Comparison of ENCODE assay signal across 23 cellular contexts in genomic region chr18:51941999-51942398, GRCh38.
"Had no signal": no experiment of that assay in that cellular context is flagged by ENCODE, and none has a peak within 500 bp of the region (broad histone marks: within the 10 kb centered on the region; RNA-seq: fewer than 3 reads in every experiment).

No MANE protein-coding gene starts in this region.

- H3K9me3 ChIP-seq: neutrophil, right lobe of liver, testis, vagina had no signal

- H3K27ac ChIP-seq: coronary artery, heart left ventricle, neutrophil, parathyroid adenoma, right lobe of liver, skin epidermis, testis, vagina had no signal

- H3K27me3 ChIP-seq: heart left ventricle, neutrophil, right lobe of liver, testis, vagina had no signal

- ATAC-seq: activated naive CD8-positive, alpha-beta T cell treated with anti-CD3 and anti-CD28 coated beads, Interleukin-2, amount 50 U/mL, for 24 hours; heart left ventricle; left cardiac atrium; right lobe of liver had no signal

- H3K4me3 ChIP-seq: coronary artery, heart left ventricle, right lobe of liver, skin epidermis, testis, vagina had no signal

- H3K36me3 Mint-ChIP-seq: activated CD4-positive, alpha-beta memory T cell treated with anti-CD3 and anti-CD28 coated beads for 36 hours; activated naive CD4-positive, alpha-beta T cell treated with anti-CD3 and anti-CD28 coated beads, Interleukin-2, amount 10 ng/mL, durations not matched to agents 7 days and 5 days; memory B cell; type B pancreatic cell had no signal

- H3K27ac Mint-ChIP-seq: activated CD4-positive, alpha-beta memory T cell treated with anti-CD3 and anti-CD28 coated beads for 36 hours; activated naive CD4-positive, alpha-beta T cell treated with anti-CD3 and anti-CD28 coated beads, Interleukin-2, amount 10 ng/mL, durations not matched to agents 7 days and 5 days; activated naive CD8-positive, alpha-beta T cell treated with anti-CD3 and anti-CD28 coated beads, Interleukin-2, amount 50 U/mL, for 24 hours; memory B cell; nephron; type B pancreatic cell had no signal

- H3K4me1 ChIP-seq: heart left ventricle, parathyroid adenoma, right lobe of liver, testis, vagina had no signal

- H3K36me3 ChIP-seq: heart left ventricle, neutrophil, right lobe of liver, vagina had no signal

- H3K9me3 Mint-ChIP-seq: activated CD4-positive, alpha-beta memory T cell treated with anti-CD3 and anti-CD28 coated beads for 36 hours; activated naive CD8-positive, alpha-beta T cell treated with anti-CD3 and anti-CD28 coated beads, Interleukin-2, amount 50 U/mL, for 24 hours; memory B cell; nephron; type B pancreatic cell had no signal

- DNase-seq: activated CD4-positive, alpha-beta memory T cell treated with anti-CD3 and anti-CD28 coated beads for 36 hours; activated CD4-positive, alpha-beta T cell treated with anti-CD3 and anti-CD28 coated beads for 48 hours; activated effector memory CD4-positive, alpha-beta T cell treated with Interleukin-2 at 50 U/mL for 16 hours; activated naive CD4-positive, alpha-beta T cell treated with anti-CD3 and anti-CD28 coated beads, Interleukin-2, amount 10 ng/mL, durations not matched to agents 7 days and 5 days; activated naive CD8-positive, alpha-beta T cell treated with anti-CD3 and anti-CD28 coated beads, Interleukin-2, amount 50 U/mL, for 24 hours; activated T-cell treated with anti-CD3 and anti-CD28 coated beads, Interleukin-2, amount 50 U/mL, for 48 hours; cerebellar nuclear complex; heart left ventricle; islet precursor cell; left cardiac atrium; right lobe of liver; stimulated activated CD4-positive, alpha-beta T cell treated with anti-CD3 and anti-CD28 coated beads, Interleukin-2, amount 100 ng/mL, for 24 hours; stimulated activated CD8-positive, alpha-beta memory T cell treated with anti-CD3 and anti-CD28 coated beads, Interleukin-4, amount 100 ng/mL, for 48 hours; stimulated activated naive CD4-positive, alpha-beta T cell; testis had no signal
